9 cellular contexts compared by ENCODE assay signal in genomic region chr17:55818026-55818425, GRCh38.
"Had no signal": no experiment of that assay in that cellular context is flagged by ENCODE, and none has a peak within 500 bp of the region (broad histone marks: within the 10 kb centered on the region; RNA-seq: fewer than 3 reads in every experiment).

No MANE protein-coding gene starts in this region.

- DNase-seq: GM23248, GOT3, H7, HFFc6, KG1 had no signal

- H2AFZ ChIP-seq: GM23248 had no signal

- H3K4me1 ChIP-seq: HAP-1 had no signal

- H3K9me3 Mint-ChIP-seq: HFFc6 had no signal

- H3K4me1 Mint-ChIP-seq: IgD-negative memory B cell had no signal

- H3K9ac ChIP-seq: GM23248 had no signal

- H3K4me3 Mint-ChIP-seq: HFFc6, IgD-negative memory B cell had no signal

- ATAC-seq: HCT116, HepG2 had no signal

- H3K27ac Mint-ChIP-seq: HFFc6, IgD-negative memory B cell had no signal

- H3K27ac ChIP-seq: GM23248 had no signal

- H3K27me3 Mint-ChIP-seq: IgD-negative memory B cell had no signal

- H3K36me3 Mint-ChIP-seq: IgD-negative memory B cell had no signal

- H3K4me3 ChIP-seq: GM23248, HAP-1 had no signal

- H3K9me3 ChIP-seq: HAP-1 had no signal

- H3K36me3 ChIP-seq: HAP-1 had no signal
